ENCODE assay signal across 17 cellular contexts in genomic region chr14:54783660-54784015, GRCh38.
A peak's percentile ranks its signal among the peaks of the same experiment; 100 is the strongest.
DNase-seq lines count a peak whose midpoint lies in the region; ATAC-seq and TF ChIP-seq lines count a peak whose summit lies in the region.
"Had no signal": no experiment of that assay in that cellular context is flagged by ENCODE, and none has a peak within 500 bp of the region (broad histone marks: within the 10 kb centered on the region; RNA-seq: fewer than 3 reads in every experiment).

No MANE protein-coding gene starts in this region.

- no TSS peak for BruUV-seq in Caco-2 (replicated peaks; lab: Mats Ljungman, UMichigan)

- H3K27me3 Mint-ChIP-seq in Caco-2 (ENCODE audit: insufficient read depth, unreplicated experiment): no peaks in the 10 kb centered on the region
- peaks cover 3% of the 10 kb centered on the region for H3K27me3 Mint-ChIP-seq in progenitor cell of endocrine pancreas

- peak overlapping the region; percentile 11 to 62 (median 58); a peak in 16 of 22 replicates for H3K9ac ChIP-seq in BLaER1 treated with 17β-estradiol and CSF1 and Interleukin-3, amounts not matched to agents 10 nM and 100 nM

- CTCF ChIA-PET in Caco-2 (lab: Charles Lee): interaction anchor here (0.6 kb wide), 1 partner anchor 889 kb away, joined by 3 read pairs; no protein-coding TSS in a partner anchor

- no peak for ATAC-seq in GM21360 (IDR thresholded peaks at IDR 0.05; ENCODE audit: unreplicated experiment)

- H3K4me1 ChIP-seq in BLaER1 treated with 17β-estradiol and CSF1 and Interleukin-3, amounts not matched to agents 10 nM and 100 nM: peaks cover 70 to 97% (median 77%) of the 10 kb centered on the region in 10 experiments
- H3K4me1 ChIP-seq in Caco-2 (no peaks in the 10 kb centered on the region), right atrium auricular region (peaks cover 5 to 46% of the 10 kb centered on the region in 2 donors)
- H3K4me1 ChIP-seq: SJSA1 had no signal

- H3K36me3 Mint-ChIP-seq in Caco-2 (ENCODE audit: insufficient read depth, unreplicated experiment): peaks cover 87% of the 10 kb centered on the region
- H3K36me3 Mint-ChIP-seq in progenitor cell of endocrine pancreas (ENCODE audit: insufficient read depth): no peaks in the 10 kb centered on the region

- peak overlapping the region; percentile 22 for H3K27ac Mint-ChIP-seq in Caco-2 (ENCODE audit: unreplicated experiment)
- H3K27ac Mint-ChIP-seq in progenitor cell of endocrine pancreas: peak overlapping the region; percentile 53

- H4K20me1 ChIP-seq in BLaER1 treated with 17β-estradiol and CSF1 and Interleukin-3, amounts not matched to agents 10 nM and 100 nM: peaks cover 0 to 6% (median 0%) of the 10 kb centered on the region in 11 experiments; a peak in 2 of 22 replicates

- peaks cover 0 to 55% (median 27%) of the 10 kb centered on the region in 11 experiments; a peak in 16 of 22 replicates for H3K36me3 ChIP-seq in BLaER1 treated with 17β-estradiol and CSF1 and Interleukin-3, amounts not matched to agents 10 nM and 100 nM
- H3K36me3 ChIP-seq in Caco-2 (ENCODE audit: control insufficient read depth, insufficient read depth, low read length): no peaks in the 10 kb centered on the region
- H3K36me3 ChIP-seq in right atrium auricular region: peaks cover 78% of the 10 kb centered on the region

- H3K4me1 Mint-ChIP-seq in Caco-2 (ENCODE audit: low read depth, unreplicated experiment) (no peaks in the 10 kb centered on the region), progenitor cell of endocrine pancreas (ENCODE audit: low read depth) (no peaks in the 10 kb centered on the region)

- POLR2A ChIA-PET in Caco-2 (lab: Charles Lee): no interaction called here

- TF ChIP-seq CTCF in Caco-2 (IDR thresholded peaks at IDR 0.05; ENCODE audit: insufficient read depth in 1 of 2, low read depth in 1 of 2, low read length in 1 of 2, severe bottlenecking in 1 of 2, unreplicated experiment in 1 of 2) (no peak), right atrium auricular region (IDR thresholded peaks at IDR 0.05) (no peak), progenitor cell of endocrine pancreas (IDR thresholded peaks at IDR 0.05; ENCODE audit: unreplicated experiment) (no peak)

- H3K27me3 ChIP-seq in BLaER1 treated with 17β-estradiol and CSF1 and Interleukin-3, amounts not matched to agents 10 nM and 100 nM: no peaks in the 10 kb centered on the region
- H3K27me3 ChIP-seq in Caco-2 (replicated peaks; ENCODE audit: control insufficient read depth, insufficient read depth, low read length) (no peaks in the 10 kb centered on the region), right atrium auricular region (no peaks in the 10 kb centered on the region)
- H3K27me3 ChIP-seq: SJSA1 had no signal

- H3K4me3 ChIP-seq in BLaER1 treated with 17β-estradiol and CSF1 and Interleukin-3, amounts not matched to agents 10 nM and 100 nM: peak overlapping the region in 3 of 10 experiments; percentile 6 to 32 (median 9); a peak in 3 of 20 replicates
- H3K4me3 ChIP-seq in Caco-2 (ENCODE audit: low read depth, low read length): no peak overlapping the region
- no peak overlapping the region for H3K4me3 ChIP-seq in right atrium auricular region
- H3K4me3 ChIP-seq: SJSA1 had no signal

- H3K9me3 ChIP-seq in BLaER1 treated with 17β-estradiol and CSF1 and Interleukin-3, amounts not matched to agents 10 nM and 100 nM (replicated peaks in 1 of 11): no peaks in the 10 kb centered on the region
- H3K9me3 ChIP-seq in Caco-2 (no peaks in the 10 kb centered on the region), right atrium auricular region (no peaks in the 10 kb centered on the region)
- H3K9me3 ChIP-seq: SJSA1 had no signal

- no peaks in the 10 kb centered on the region for H3K9me3 Mint-ChIP-seq in Caco-2 (ENCODE audit: unreplicated experiment)
- H3K9me3 Mint-ChIP-seq in progenitor cell of endocrine pancreas (ENCODE audit: low read depth): no peaks in the 10 kb centered on the region

- peak overlapping the region; percentile 60 to 79 (median 71); a peak in 21 of 22 replicates for H3K27ac ChIP-seq in BLaER1 treated with 17β-estradiol and CSF1 and Interleukin-3, amounts not matched to agents 10 nM and 100 nM
- peak overlapping the region; percentile 88 to 97 for H3K27ac ChIP-seq in right atrium auricular region
- H3K27ac ChIP-seq: SJSA1 had no signal

- intact Hi-C loops in Caco-2 (cut with micrococcal nuclease; ENCODE audit: unreplicated experiment): no loop called here

- DNase-seq in Caco-2: no peak
- no peak for DNase-seq in right atrium auricular region (ENCODE audit: low spot score)
- no peak for DNase-seq in progenitor cell of endocrine pancreas (ENCODE audit: low spot score, unreplicated experiment)
- DNase-seq in NCI-H2227 treated with DMSO at 0.1 percent for 48 hours (lab: John Stamatoyannopoulos, UW): no peak
- no peak for DNase-seq in EL
- DNase-seq in HuH-7 (ENCODE audit: low spot score): no peak
- DNase-seq: H7; NCI-H1436; NCI-H2029 treated with DMSO at 0.1 percent for 48 hours; NCI-H226; NCI-H526 treated with DMSO at 0.1 percent for 48 hours; NK-92 treated with Interleukin-12 subunit alpha and Interleukin-12 subunit beta, amount 100 ng/mL, for 24 hours; OCI-M1; RPMI8226 had no signal

- H3K4me3 Mint-ChIP-seq in Caco-2 (ENCODE audit: unreplicated experiment) (no peak overlapping the region), progenitor cell of endocrine pancreas (ENCODE audit: low read depth) (no peak overlapping the region)

- H3K4me2 ChIP-seq in BLaER1 treated with 17β-estradiol and CSF1 and Interleukin-3, amounts not matched to agents 10 nM and 100 nM: peak overlapping the region; percentile 73 to 93 (median 85)
